In genomic region chr2:128556633-128557032, GRCh38 we compare ENCODE assay signal across 21 cellular contexts.
"Had no signal": no experiment of that assay in that cellular context is flagged by ENCODE, and none has a peak within 500 bp of the region (broad histone marks: within the 10 kb centered on the region; RNA-seq: fewer than 3 reads in every experiment).

No MANE protein-coding gene starts in this region.

- H3K27ac Mint-ChIP-seq: IgD-negative memory B cell had no signal

- H3K36me3 Mint-ChIP-seq: IgD-negative memory B cell had no signal

- H3K9me3 ChIP-seq: SK-N-SH had no signal

- DNase-seq: Kasumi-1, MM.1S, NCI-H1092 treated with DMSO at 0.1 percent for 48 hours, NCI-H1436, NCI-H187, NCI-H2029, NCI-H2081 treated with DMSO at 0.1 percent for 48 hours, NCI-H2171, NCI-H226, NCI-H446, NCI-H510A, NCI-H524 treated with DMSO at 0.1 percent for 48 hours, NCI-H69, NCI-H774, PC-3, SHP77, SK-N-SH had no signal

- H3K4me3 Mint-ChIP-seq: IgD-negative memory B cell had no signal

- H3K4me1 Mint-ChIP-seq: IgD-negative memory B cell had no signal

- H3K9ac ChIP-seq: KMS-11, SK-N-SH had no signal

- H3K27ac ChIP-seq: KMS-11, RWPE1 had no signal

- H3K4me3 ChIP-seq: K562 had no signal

- H3K4me2 ChIP-seq: KMS-11, SK-N-SH had no signal
